Comparison of ENCODE assay signal across 18 cellular contexts in genomic region chr17:45106101-45106500, GRCh38. TPM values are rescaled to one million over a fixed set of nuclear protein-coding genes. Genes with fewer than 3 reads are reported as not detected.
DNase-seq lines count a peak whose midpoint lies in the region; ATAC-seq, FAIRE-seq and TF ChIP-seq lines count a peak whose summit lies in the region.
"Had no signal": no experiment of that assay in that cellular context is flagged by ENCODE, and none has a peak within 500 bp of the region (broad histone marks: within the 10 kb centered on the region; RNA-seq: fewer than 3 reads in every experiment).

No MANE protein-coding gene starts in this region.

- no TSS peak for BruUV-seq in HepG2 (replicated peaks; lab: Mats Ljungman, UMichigan)

- TF ChIP-seq CTCF in HepG2 (CRISPR knock-in tag; IDR thresholded peaks at IDR 0.05) (no peak), right lobe of liver (IDR thresholded peaks at IDR 0.05) (no peak), gastroesophageal sphincter (IDR thresholded peaks at IDR 0.05) (no peak)

- intact Hi-C loops in HepG2 (cut with micrococcal nuclease; ENCODE audit: unreplicated experiment): no loop called here
- intact Hi-C loops in right lobe of liver (cut with DNase I): loop anchor here in 1 of 2 donors (10.0 kb wide), 1 partner anchor 71 kb away; no protein-coding TSS in a partner anchor
- intact Hi-C loops in sciatic nerve (cut with DNase I): no loop called here

- no peak overlapping the region for H3K4me3 ChIP-seq in HepG2 (replicated peaks in 1 of 3; ENCODE audit: insufficient read depth in 1 of 3, low read depth in 2 of 3, low read length in 3 of 3)
- no peak overlapping the region for H3K4me3 ChIP-seq in right lobe of liver
- no peak overlapping the region for H3K4me3 ChIP-seq in gastroesophageal sphincter

- in situ Hi-C loops in HepG2 (cut with HindIII; ENCODE audit: extremely low pct_ligation_motif_present, low pct_unique_long_range_greater_than_20kb): loop anchor here (10.0 kb wide), 1 partner anchor 181 kb away; no protein-coding TSS in a partner anchor

- WGBS in HepG2 (ENCODE audit: low lambda C conversion rate): 93% methylated on average over 3 of the region's 3 CpGs
- 88% methylated on average over 1 of the region's 3 CpGs for WGBS in right lobe of liver (ENCODE audit: insufficient coverage, low coverage, low lambda C conversion rate, missing lambda C conversion rate)
- WGBS in gastroesophageal sphincter (ENCODE audit: low coverage in 1 of 2), 2 donors: no CpG with 5 or more reads among the region's 3 CpGs

- ATAC-seq in HepG2: no peak
- ATAC-seq in right lobe of liver: no peak
- ATAC-seq in gastroesophageal sphincter: no peak
- peak; percentile 16 for ATAC-seq in sciatic nerve
- no peak for ATAC-seq in GM18868 (IDR thresholded peaks at IDR 0.05; ENCODE audit: unreplicated experiment)
- ATAC-seq: PC-3 had no signal

- no peak for TF ChIP-seq RAD21 in HepG2 (CRISPR knock-in tag; IDR thresholded peaks at IDR 0.05)

- DNase-seq in HepG2 (ENCODE audit: low spot score) (no peak), right lobe of liver (no peak), sciatic nerve (ENCODE audit: low spot score) (no peak), NCI-H510A (lab: John Stamatoyannopoulos, UW) (no peak), RPMI8226 (no peak), NCI-H774 (lab: John Stamatoyannopoulos, UW) (no peak)
- DNase-seq: COR-L47, KG1, NCI-H1417 treated with DMSO at 0.1 percent for 48 hours, NCI-H2029, NCI-H2171, NCI-H446 treated with DMSO at 0.1 percent for 48 hours, NCI-H748 treated with DMSO at 0.1 percent for 48 hours, PC-3 had no signal

- POLR2A ChIA-PET in HepG2 (lab: Yijun Ruan, JAX): no interaction called here

- H3K9me3 ChIP-seq in HepG2 (ENCODE audit: low read length) (no peaks in the 10 kb centered on the region), right lobe of liver (no peaks in the 10 kb centered on the region), gastroesophageal sphincter (no peaks in the 10 kb centered on the region)

- H4K20me1 ChIP-seq in HepG2 (ENCODE audit: insufficient read depth, low read length): no peaks in the 10 kb centered on the region

- no peak overlapping the region for H2AFZ ChIP-seq in HepG2 (ENCODE audit: low read length)

- H3K79me2 ChIP-seq in HepG2 (ENCODE audit: insufficient read depth, low read length): no peaks in the 10 kb centered on the region

- H3K27ac ChIP-seq in HepG2 (ENCODE audit: extremely low read length, insufficient read depth, low read length): no peak overlapping the region
- no peak overlapping the region for H3K27ac ChIP-seq in right lobe of liver
- peak overlapping the region in 3 of 4 donors; percentile 49 to 85 (median 81) for H3K27ac ChIP-seq in gastroesophageal sphincter
- H3K27ac ChIP-seq: C4-2B had no signal

- TF ChIP-seq POLR2A in HepG2 (IDR thresholded peaks at IDR 0.05; ENCODE audit: insufficient read depth in 1 of 2, low read depth in 2 of 2, low read length in 2 of 2) (no peak), right lobe of liver (IDR thresholded peaks at IDR 0.05) (no peak), gastroesophageal sphincter (IDR thresholded peaks at IDR 0.05) (no peak)

- H3K27me3 ChIP-seq in HepG2 (ENCODE audit: control insufficient read depth in 1 of 2, insufficient read depth in 2 of 2, low read length in 2 of 2) (no peaks in the 10 kb centered on the region), right lobe of liver (no peaks in the 10 kb centered on the region), gastroesophageal sphincter (no peaks in the 10 kb centered on the region)

- CTCF ChIA-PET in HepG2 (lab: Yijun Ruan, JAX; ENCODE audit: low intra/inter-chr PET ratio, low total read pairs): interaction anchor here (1.0 kb wide), 1 partner anchor 27 kb away, joined by 3 read pairs; the partner anchor contains the start of gene PLCD3

- no peak overlapping the region for H3K4me2 ChIP-seq in HepG2 (ENCODE audit: low read depth, low read length)

- H3K4me1 ChIP-seq in HepG2 (ENCODE audit: insufficient read depth, low read length) (peaks cover 37% of the 10 kb centered on the region), right lobe of liver (no peaks in the 10 kb centered on the region), gastroesophageal sphincter (peaks cover 0 to 63% (median 9%) of the 10 kb centered on the region in 3 donors)

- H3K9ac ChIP-seq in HepG2 (ENCODE audit: insufficient read depth, low read depth, low read length): no peak overlapping the region

- H3K36me3 ChIP-seq in HepG2 (replicated peaks in 1 of 2; ENCODE audit: control insufficient read depth in 1 of 2, insufficient read depth in 2 of 2, low read length in 2 of 2): peaks cover 41 to 61% of the 10 kb centered on the region in 2 experiments
- peaks cover 0 to 71% (median 43%) of the 10 kb centered on the region in 4 donors for H3K36me3 ChIP-seq in right lobe of liver
- H3K36me3 ChIP-seq in gastroesophageal sphincter: peaks cover 0 to 84% of the 10 kb centered on the region in 2 donors

- no peak for FAIRE-seq in HepG2 (lab: Jason Lieb, UNC)
- FAIRE-seq: H1 had no signal

- TF ChIP-seq EP300 in HepG2 (IDR thresholded peaks at IDR 0.05; ENCODE audit: low read depth in 2 of 2, low read length in 2 of 2) (no peak), HepG2 (CRISPR knock-in tag; IDR thresholded peaks at IDR 0.05; ENCODE audit: borderline replicate concordance) (no peak), gastroesophageal sphincter (IDR thresholded peaks at IDR 0.05) (no peak)

RNA-seq across cellular contexts. Expression of gene PLCD3, which starts 26.2 kb away (rescaled TPM):
- total RNA-seq in HepG2 (2016; rRNA removed; fragmentation: Illumina TruSeq; extraction: Trizol) (5.5 and 11.3 TPM in 2 replicates), right lobe of liver (10 to 100 TPM in 1 of 6 experiments, 1 to 10 TPM in 5; 2.0 to 26.4 (median 3.0) TPM), gastroesophageal sphincter (100 to 1,000 TPM in 2 of 4 donors, 10 to 100 TPM in 2; 50.4 to 147 (median 81.8) TPM), sciatic nerve (79.4 TPM)
- total RNA-seq in HepG2 (2016; cell fraction: cytosol; rRNA removed; fragmentation: Illumina TruSeq; extraction: Trizol; ENCODE audit: low read depth): 5.6 and 8.7 TPM in 2 replicates
- 6.2 and 9.4 TPM in 2 replicates for total RNA-seq in HepG2 (2016; cell fraction: insoluble cytoplasmic fraction; rRNA removed; fragmentation: Illumina TruSeq; extraction: Trizol)
- total RNA-seq in HepG2 (2016; cell fraction: membrane; rRNA removed; fragmentation: Illumina TruSeq; extraction: Trizol): 23.5 and 28.9 TPM in 2 replicates
- total RNA-seq in HepG2 (2016; cell fraction: nucleus; rRNA removed; fragmentation: Illumina TruSeq; extraction: Trizol): 4.2 and 4.3 TPM in 2 replicates
- 39.1 and 46.1 TPM in 2 replicates for polyA plus RNA-seq in HepG2 (2011; rRNA removed)
- 28.6 and 40.9 TPM in 2 replicates for polyA plus RNA-seq in HepG2 (2011; cell fraction: cytosol; rRNA removed)
- polyA plus RNA-seq in HepG2 (2011; cell fraction: nucleus; rRNA removed): 37.4 and 43.6 TPM in 2 replicates
- 8.5 and 22.4 TPM in 2 replicates for polyA plus RNA-seq in HepG2 (2012)
- 17.4 and 19.5 TPM in 2 replicates for polyA plus RNA-seq in HepG2 (2016; cell fraction: cytosol; fragmentation: Illumina TruSeq; extraction: Trizol; ENCODE audit: low read depth)
- polyA plus RNA-seq in HepG2 (2016; cell fraction: insoluble cytoplasmic fraction; fragmentation: Illumina TruSeq; extraction: Trizol; ENCODE audit: low read depth): 14.0 and 24.9 TPM in 2 replicates
- polyA plus RNA-seq in HepG2 (2016; cell fraction: membrane; fragmentation: Illumina TruSeq; extraction: Trizol; ENCODE audit: low read depth): 30.5 and 46.5 TPM in 2 replicates
- polyA plus RNA-seq in HepG2 (2016; cell fraction: nucleus; fragmentation: Illumina TruSeq; extraction: Trizol; ENCODE audit: insufficient read depth, low read depth): 24.9 and 28.4 TPM in 2 replicates
- 68.8 and 256 TPM in 2 replicates for polyA minus RNA-seq in HepG2 (2011; rRNA and poly(A)+ RNA removed; ENCODE audit: low replicate concordance)
- polyA minus RNA-seq in HepG2 (2011; cell fraction: cytosol; rRNA and poly(A)+ RNA removed): 26.0 and 39.9 TPM in 2 replicates
- 13.4 and 15.7 TPM in 2 replicates for polyA minus RNA-seq in HepG2 (2011; cell fraction: nucleus; rRNA and poly(A)+ RNA removed)

RNA-seq across cellular contexts. Expression of gene ACBD4, which starts 29.4 kb away (rescaled TPM):
- total RNA-seq in HepG2 (2016; rRNA removed; fragmentation: Illumina TruSeq; extraction: Trizol) (8.8 and 16.1 TPM in 2 replicates), right lobe of liver (10 to 100 TPM; 24.0 to 78.9 (median 56.9) TPM), gastroesophageal sphincter (10 to 100 TPM; 15.0 to 28.8 (median 23.5) TPM), sciatic nerve (26.4 TPM)
- total RNA-seq in HepG2 (2016; cell fraction: cytosol; rRNA removed; fragmentation: Illumina TruSeq; extraction: Trizol; ENCODE audit: low read depth): 8.0 and 13.0 TPM in 2 replicates
- total RNA-seq in HepG2 (2016; cell fraction: insoluble cytoplasmic fraction; rRNA removed; fragmentation: Illumina TruSeq; extraction: Trizol): 9.5 and 14.6 TPM in 2 replicates
- total RNA-seq in HepG2 (2016; cell fraction: membrane; rRNA removed; fragmentation: Illumina TruSeq; extraction: Trizol): 12.4 and 18.3 TPM in 2 replicates
- 15.2 and 17.1 TPM in 2 replicates for total RNA-seq in HepG2 (2016; cell fraction: nucleus; rRNA removed; fragmentation: Illumina TruSeq; extraction: Trizol)
- polyA plus RNA-seq in HepG2 (2011; rRNA removed): 26.9 and 34.1 TPM in 2 replicates
- 12.2 and 17.4 TPM in 2 replicates for polyA plus RNA-seq in HepG2 (2011; cell fraction: cytosol; rRNA removed)
- 71.5 and 77.5 TPM in 2 replicates for polyA plus RNA-seq in HepG2 (2011; cell fraction: nucleus; rRNA removed)
- 16.9 and 20.5 TPM in 2 replicates for polyA plus RNA-seq in HepG2 (2012)
- polyA plus RNA-seq in HepG2 (2016; cell fraction: cytosol; fragmentation: Illumina TruSeq; extraction: Trizol; ENCODE audit: low read depth): 9.2 and 14.3 TPM in 2 replicates
- polyA plus RNA-seq in HepG2 (2016; cell fraction: insoluble cytoplasmic fraction; fragmentation: Illumina TruSeq; extraction: Trizol; ENCODE audit: low read depth): 9.9 and 13.7 TPM in 2 replicates
- polyA plus RNA-seq in HepG2 (2016; cell fraction: membrane; fragmentation: Illumina TruSeq; extraction: Trizol; ENCODE audit: low read depth): 10.5 and 15.2 TPM in 2 replicates
- 36.2 and 39.6 TPM in 2 replicates for polyA plus RNA-seq in HepG2 (2016; cell fraction: nucleus; fragmentation: Illumina TruSeq; extraction: Trizol; ENCODE audit: insufficient read depth, low read depth)
- polyA minus RNA-seq in HepG2 (2011; rRNA and poly(A)+ RNA removed; ENCODE audit: low replicate concordance): 6.9 and 21.9 TPM in 2 replicates
- polyA minus RNA-seq in HepG2 (2011; cell fraction: cytosol; rRNA and poly(A)+ RNA removed): 8.3 and 8.4 TPM in 2 replicates
- 26.9 and 36.2 TPM in 2 replicates for polyA minus RNA-seq in HepG2 (2011; cell fraction: nucleus; rRNA and poly(A)+ RNA removed)

RNA-seq across cellular contexts. Expression of gene HEXIM1, which starts 42.2 kb away (rescaled TPM):
- total RNA-seq in HepG2 (2016; rRNA removed; fragmentation: Illumina TruSeq; extraction: Trizol) (10.5 and 14.8 TPM in 2 replicates), right lobe of liver (10 to 100 TPM; 14.0 to 27.1 (median 19.6) TPM), gastroesophageal sphincter (10 to 100 TPM; 48.3 to 56.3 (median 53.8) TPM), sciatic nerve (39.1 TPM)
- total RNA-seq in HepG2 (2016; cell fraction: cytosol; rRNA removed; fragmentation: Illumina TruSeq; extraction: Trizol; ENCODE audit: low read depth): 2.7 and 3.3 TPM in 2 replicates
- 11.7 and 13.0 TPM in 2 replicates for total RNA-seq in HepG2 (2016; cell fraction: insoluble cytoplasmic fraction; rRNA removed; fragmentation: Illumina TruSeq; extraction: Trizol)
- 8.9 and 9.5 TPM in 2 replicates for total RNA-seq in HepG2 (2016; cell fraction: membrane; rRNA removed; fragmentation: Illumina TruSeq; extraction: Trizol)
- total RNA-seq in HepG2 (2016; cell fraction: nucleus; rRNA removed; fragmentation: Illumina TruSeq; extraction: Trizol): 13.8 and 14.0 TPM in 2 replicates
- 16.3 and 16.6 TPM in 2 replicates for polyA plus RNA-seq in HepG2 (2011; rRNA removed)
- 13.7 and 14.0 TPM in 2 replicates for polyA plus RNA-seq in HepG2 (2011; cell fraction: cytosol; rRNA removed)
- 34.1 and 37.3 TPM in 2 replicates for polyA plus RNA-seq in HepG2 (2011; cell fraction: nucleus; rRNA removed)
- 17.5 and 20.8 TPM in 2 replicates for polyA plus RNA-seq in HepG2 (2012)
- polyA plus RNA-seq in HepG2 (2016; cell fraction: cytosol; fragmentation: Illumina TruSeq; extraction: Trizol; ENCODE audit: low read depth): 2.7 and 3.3 TPM in 2 replicates
- 36.1 and 41.5 TPM in 2 replicates for polyA plus RNA-seq in HepG2 (2016; cell fraction: insoluble cytoplasmic fraction; fragmentation: Illumina TruSeq; extraction: Trizol; ENCODE audit: low read depth)
- 10.3 and 12.9 TPM in 2 replicates for polyA plus RNA-seq in HepG2 (2016; cell fraction: membrane; fragmentation: Illumina TruSeq; extraction: Trizol; ENCODE audit: low read depth)
- polyA plus RNA-seq in HepG2 (2016; cell fraction: nucleus; fragmentation: Illumina TruSeq; extraction: Trizol; ENCODE audit: insufficient read depth, low read depth): 51.0 and 51.8 TPM in 2 replicates
- polyA minus RNA-seq in HepG2 (2011; rRNA and poly(A)+ RNA removed; ENCODE audit: low replicate concordance): 8.8 and 11.0 TPM in 2 replicates
- polyA minus RNA-seq in HepG2 (2011; cell fraction: cytosol; rRNA and poly(A)+ RNA removed): 10.7 and 11.5 TPM in 2 replicates
- polyA minus RNA-seq in HepG2 (2011; cell fraction: nucleus; rRNA and poly(A)+ RNA removed): 17.1 and 27.5 TPM in 2 replicates

RNA-seq across cellular contexts. Expression of gene NMT1, which starts 45.0 kb away (rescaled TPM):
- total RNA-seq in HepG2 (2016; rRNA removed; fragmentation: Illumina TruSeq; extraction: Trizol) (142 and 194 TPM in 2 replicates), right lobe of liver (10 to 100 TPM; 50.8 to 76.7 (median 72.0) TPM), gastroesophageal sphincter (100 to 1,000 TPM in 1 of 4 donors, 10 to 100 TPM in 3; 63.5 to 129 (median 69.1) TPM), sciatic nerve (98.4 TPM)
- total RNA-seq in HepG2 (2016; cell fraction: cytosol; rRNA removed; fragmentation: Illumina TruSeq; extraction: Trizol; ENCODE audit: low read depth): 26.5 and 28.3 TPM in 2 replicates
- 140 and 195 TPM in 2 replicates for total RNA-seq in HepG2 (2016; cell fraction: insoluble cytoplasmic fraction; rRNA removed; fragmentation: Illumina TruSeq; extraction: Trizol)
- 38.6 and 40.6 TPM in 2 replicates for total RNA-seq in HepG2 (2016; cell fraction: membrane; rRNA removed; fragmentation: Illumina TruSeq; extraction: Trizol)
- 107 and 123 TPM in 2 replicates for total RNA-seq in HepG2 (2016; cell fraction: nucleus; rRNA removed; fragmentation: Illumina TruSeq; extraction: Trizol)
- polyA plus RNA-seq in HepG2 (2011; rRNA removed): 71.9 and 75.7 TPM in 2 replicates
- 38.6 and 40.9 TPM in 2 replicates for polyA plus RNA-seq in HepG2 (2011; cell fraction: cytosol; rRNA removed)
- 44.4 and 51.3 TPM in 2 replicates for polyA plus RNA-seq in HepG2 (2011; cell fraction: nucleus; rRNA removed)
- polyA plus RNA-seq in HepG2 (2012): 109 and 117 TPM in 2 replicates
- polyA plus RNA-seq in HepG2 (2016; cell fraction: cytosol; fragmentation: Illumina TruSeq; extraction: Trizol; ENCODE audit: low read depth): 13.3 and 16.4 TPM in 2 replicates
- 189 and 216 TPM in 2 replicates for polyA plus RNA-seq in HepG2 (2016; cell fraction: insoluble cytoplasmic fraction; fragmentation: Illumina TruSeq; extraction: Trizol; ENCODE audit: low read depth)
- 22.9 and 24.5 TPM in 2 replicates for polyA plus RNA-seq in HepG2 (2016; cell fraction: membrane; fragmentation: Illumina TruSeq; extraction: Trizol; ENCODE audit: low read depth)
- 111 and 125 TPM in 2 replicates for polyA plus RNA-seq in HepG2 (2016; cell fraction: nucleus; fragmentation: Illumina TruSeq; extraction: Trizol; ENCODE audit: insufficient read depth, low read depth)
- 63.5 and 95.4 TPM in 2 replicates for polyA minus RNA-seq in HepG2 (2011; rRNA and poly(A)+ RNA removed; ENCODE audit: low replicate concordance)
- polyA minus RNA-seq in HepG2 (2011; cell fraction: cytosol; rRNA and poly(A)+ RNA removed): 254 and 276 TPM in 2 replicates
- 44.7 and 70.7 TPM in 2 replicates for polyA minus RNA-seq in HepG2 (2011; cell fraction: nucleus; rRNA and poly(A)+ RNA removed)

RNA-seq across cellular contexts. Expression of gene DCAKD, which starts 54.7 kb away (rescaled TPM):
- total RNA-seq in HepG2 (2016; rRNA removed; fragmentation: Illumina TruSeq; extraction: Trizol) (29.2 and 31.1 TPM in 2 replicates), right lobe of liver (10 to 100 TPM; 13.2 to 20.6 (median 16.6) TPM), gastroesophageal sphincter (10 to 100 TPM; 50.3 to 68.2 (median 58.0) TPM), sciatic nerve (40.9 TPM)
- total RNA-seq in HepG2 (2016; cell fraction: cytosol; rRNA removed; fragmentation: Illumina TruSeq; extraction: Trizol; ENCODE audit: low read depth): 17.8 and 18.9 TPM in 2 replicates
- 29.3 and 30.4 TPM in 2 replicates for total RNA-seq in HepG2 (2016; cell fraction: insoluble cytoplasmic fraction; rRNA removed; fragmentation: Illumina TruSeq; extraction: Trizol)
- 31.0 and 36.7 TPM in 2 replicates for total RNA-seq in HepG2 (2016; cell fraction: membrane; rRNA removed; fragmentation: Illumina TruSeq; extraction: Trizol)
- 13.3 and 14.3 TPM in 2 replicates for total RNA-seq in HepG2 (2016; cell fraction: nucleus; rRNA removed; fragmentation: Illumina TruSeq; extraction: Trizol)
- 25.9 and 30.2 TPM in 2 replicates for polyA plus RNA-seq in HepG2 (2011; rRNA removed)
- 27.0 and 35.9 TPM in 2 replicates for polyA plus RNA-seq in HepG2 (2011; cell fraction: cytosol; rRNA removed)
- polyA plus RNA-seq in HepG2 (2011; cell fraction: nucleus; rRNA removed): 35.9 and 42.1 TPM in 2 replicates
- polyA plus RNA-seq in HepG2 (2012): 21.9 and 25.6 TPM in 2 replicates
- 14.2 and 18.1 TPM in 2 replicates for polyA plus RNA-seq in HepG2 (2016; cell fraction: cytosol; fragmentation: Illumina TruSeq; extraction: Trizol; ENCODE audit: low read depth)
- 30.0 and 35.6 TPM in 2 replicates for polyA plus RNA-seq in HepG2 (2016; cell fraction: insoluble cytoplasmic fraction; fragmentation: Illumina TruSeq; extraction: Trizol; ENCODE audit: low read depth)
- polyA plus RNA-seq in HepG2 (2016; cell fraction: membrane; fragmentation: Illumina TruSeq; extraction: Trizol; ENCODE audit: low read depth): 26.8 and 28.1 TPM in 2 replicates
- 28.5 and 31.2 TPM in 2 replicates for polyA plus RNA-seq in HepG2 (2016; cell fraction: nucleus; fragmentation: Illumina TruSeq; extraction: Trizol; ENCODE audit: insufficient read depth, low read depth)
- polyA minus RNA-seq in HepG2 (2011; rRNA and poly(A)+ RNA removed; ENCODE audit: low replicate concordance): 34.7 and 107 TPM in 2 replicates
- 36.1 and 39.1 TPM in 2 replicates for polyA minus RNA-seq in HepG2 (2011; cell fraction: cytosol; rRNA and poly(A)+ RNA removed)
- 14.9 and 19.5 TPM in 2 replicates for polyA minus RNA-seq in HepG2 (2011; cell fraction: nucleus; rRNA and poly(A)+ RNA removed)

Comparison
In these comparisons a context has a peak if more than half of its experiments do, and no peak if none do; other contexts are left out.
1. H3K27ac ChIP-seq: peak in gastroesophageal sphincter (3 of 4); none in HepG2 (single experiment) and right lobe of liver (0 of 3).